In genomic region chr12:51270067-51270846, GRCh38 we compare ENCODE assay signal across 1 cellular context.
TF ChIP-seq lines count a peak whose summit lies in the region.

TSS of gene SMAGP (minus strand) at chr12:51270415. CDS start at chr12:51269278, 1,137 bp downstream.

TF ChIP-seq in K562, 482 proteins besides CTCF, POLR2A, EP300 and RAD21 (continued from another document and continues in another):
- peak; percentile 36 for TF ChIP-seq RBBP5 (IDR thresholded peaks at IDR 0.05; ENCODE audit: borderline replicate concordance, insufficient read depth, low read length, poor library complexity, severe bottlenecking)
- peak; percentile 37; the same call in 1 of the 2 replicates for TF ChIP-seq RB1 (IDR thresholded peaks at IDR 0.05; ENCODE audit: low read depth)
- TF ChIP-seq PATZ1 (CRISPR knock-in tag; IDR thresholded peaks at IDR 0.05; ENCODE audit: borderline replicate concordance) = no peak
- 0 out of 2 replicates have a peak, but pooled peaks have one; percentile 33 for TF ChIP-seq NCOA6 (IDR thresholded peaks at IDR 0.05)
- no peak for TF ChIP-seq RFX5 (IDR thresholded peaks at IDR 0.05; ENCODE audit: low read depth, low read length)
- TF ChIP-seq NFIX (CRISPR knock-in tag; IDR thresholded peaks at IDR 0.05; ENCODE audit: low read depth) = no peak
- TF ChIP-seq ZZZ3 (IDR thresholded peaks at IDR 0.05) = no peak
- no peak for TF ChIP-seq MIER1 (IDR thresholded peaks at IDR 0.05; ENCODE audit: low read depth)
- TF ChIP-seq ZBED1 (IDR thresholded peaks at IDR 0.05) = no peak
- peak; percentile 43; the same call in 1 of the 2 replicates for TF ChIP-seq ZNF395 (CRISPR knock-in tag; IDR thresholded peaks at IDR 0.05)
- no peak for TF ChIP-seq NEUROD1 (IDR thresholded peaks at IDR 0.05; ENCODE audit: borderline replicate concordance, low read depth, low read length, partially characterized antibody)
- TF ChIP-seq ADNP (tag; IDR thresholded peaks at IDR 0.05) = no peak
- TF ChIP-seq EHMT2 (IDR thresholded peaks at IDR 0.05) = no peak
- TF ChIP-seq ZNF740 (CRISPR knock-in tag; IDR thresholded peaks at IDR 0.05) = peak; percentile 78
- TF ChIP-seq ZNF740 (tag; IDR thresholded peaks at IDR 0.05) = peak in 1 of 2 experiments; percentile 58; a peak in 1 of 4 replicates
- no peak for TF ChIP-seq GTF2F1 (IDR thresholded peaks at IDR 0.05; ENCODE audit: low read depth, low read length)
- peak; percentile 24 for TF ChIP-seq HMGN3 (IDR thresholded peaks at IDR 0.05; ENCODE audit: borderline replicate concordance, extremely low read depth, insufficient read length, low read depth, low read length)
- TF ChIP-seq MGA (IDR thresholded peaks at IDR 0.05) = peak; percentile 23
- TF ChIP-seq ARID1B (IDR thresholded peaks at IDR 0.05) = no peak
- no peak for TF ChIP-seq MYNN (IDR thresholded peaks at IDR 0.05)
- no peak for TF ChIP-seq MYNN (CRISPR knock-in tag; IDR thresholded peaks at IDR 0.05)
- peak; percentile 40; the same call in 1 of the 2 replicates for TF ChIP-seq ZNF431 (CRISPR knock-in tag; IDR thresholded peaks at IDR 0.05)
- no peak for TF ChIP-seq WHSC1 (IDR thresholded peaks at IDR 0.05; ENCODE audit: low read length)
- TF ChIP-seq ZBTB1 (CRISPR knock-in tag; IDR thresholded peaks at IDR 0.05; ENCODE audit: borderline replicate concordance, low read depth) = no peak
- TF ChIP-seq KLF10 (CRISPR knock-in tag; IDR thresholded peaks at IDR 0.05) = no peak
- no peak for TF ChIP-seq KDM1A (IDR thresholded peaks at IDR 0.05)
- no peak for TF ChIP-seq THRAP3 (IDR thresholded peaks at IDR 0.05; ENCODE audit: borderline replicate concordance)
- no peak for TF ChIP-seq HIVEP1 (CRISPR knock-in tag; IDR thresholded peaks at IDR 0.05)
- TF ChIP-seq RCOR1 (IDR thresholded peaks at IDR 0.05; ENCODE audit: borderline replicate concordance in 1 of 2, low read depth in 2 of 2, low read length in 2 of 2) = 0 out of 4 replicates have a peak, but pooled peaks of 1 of the 2 experiments have one; percentile 23
- no peak for TF ChIP-seq ZNF407 (IDR thresholded peaks at IDR 0.05; ENCODE audit: low read depth)
